Comparison of ENCODE assay signal across 11 cellular contexts in genomic region chr20:62376112-62377063, GRCh38. TPM values are rescaled to one million over a fixed set of nuclear protein-coding genes. Genes with fewer than 3 reads are reported as not detected.
DNase-seq lines count a peak whose midpoint lies in the region; ATAC-seq and TF ChIP-seq lines count a peak whose summit lies in the region.
"Had no signal": no experiment of that assay in that cellular context is flagged by ENCODE, and none has a peak within 500 bp of the region (broad histone marks: within the 10 kb centered on the region; RNA-seq: fewer than 3 reads in every experiment).

No MANE protein-coding gene starts in this region.

- H3K36me3 Mint-ChIP-seq in MCF 10A (ENCODE audit: insufficient read depth, unreplicated experiment): peaks cover 21% of the 10 kb centered on the region
- no peaks in the 10 kb centered on the region for H3K36me3 Mint-ChIP-seq in activated naive CD8-positive, alpha-beta T cell treated with anti-CD3 and anti-CD28 coated beads, Interleukin-2, amount 50 U/mL, for 24 hours (ENCODE audit: low read depth)

- DNase-seq in HK-2 (ENCODE audit: unreplicated experiment) (peak; percentile 83), MCF 10A (ENCODE audit: unreplicated experiment) (peak; percentile 52), iPS-NIHi7 (ENCODE audit: extremely low spot score) (peak; percentile 85), NCI-H446 treated with DMSO at 0.1 percent for 48 hours (lab: John Stamatoyannopoulos, UW) (no peak), NCI-H1092 treated with DMSO at 0.1 percent for 48 hours (lab: John Stamatoyannopoulos, UW) (no peak)
- no peak for DNase-seq in activated naive CD8-positive, alpha-beta T cell treated with anti-CD3 and anti-CD28 coated beads, Interleukin-2, amount 50 U/mL, for 24 hours
- DNase-seq in activated CD4-positive, alpha-beta T cell treated with anti-CD3 and anti-CD28 coated beads, Interleukin-2, amount 50 U/mL, for 48 hours: no peak
- DNase-seq: erythroblast, NCI-H2081 treated with DMSO at 0.1 percent for 48 hours had no signal

- no TSS peak for BruUV-seq in MCF 10A (replicated peaks; lab: Mats Ljungman, UMichigan)

- ATAC-seq in activated naive CD8-positive, alpha-beta T cell treated with anti-CD3 and anti-CD28 coated beads, Interleukin-2, amount 50 U/mL, for 24 hours: no peak

- H3K27me3 Mint-ChIP-seq in MCF 10A (ENCODE audit: insufficient read depth, unreplicated experiment): no peaks in the 10 kb centered on the region
- H3K27me3 Mint-ChIP-seq in activated naive CD8-positive, alpha-beta T cell treated with anti-CD3 and anti-CD28 coated beads, Interleukin-2, amount 50 U/mL, for 24 hours: peaks cover 5% of the 10 kb centered on the region

- H3K9me3 Mint-ChIP-seq in MCF 10A (ENCODE audit: unreplicated experiment): no peaks in the 10 kb centered on the region
- H3K9me3 Mint-ChIP-seq in activated naive CD8-positive, alpha-beta T cell treated with anti-CD3 and anti-CD28 coated beads, Interleukin-2, amount 50 U/mL, for 24 hours: no peaks in the 10 kb centered on the region

- H3K4me3 ChIP-seq in skin epidermis: no peak overlapping the region

- POLR2A ChIA-PET in MCF 10A (lab: Yijun Ruan, JAX): interaction anchor here (1.1 to 10.4 kb wide), 11 partner anchors 10 to 73 kb away, joined by 3 to 307 read pairs (median 12); partner anchors contain the start of genes LAMA5 and RPS21

- peaks cover 11% of the 10 kb centered on the region for H3K4me1 Mint-ChIP-seq in MCF 10A (ENCODE audit: insufficient read depth, unreplicated experiment)
- peaks cover 2% of the 10 kb centered on the region for H3K4me1 Mint-ChIP-seq in activated naive CD8-positive, alpha-beta T cell treated with anti-CD3 and anti-CD28 coated beads, Interleukin-2, amount 50 U/mL, for 24 hours

- no peak overlapping the region for H3K4me3 Mint-ChIP-seq in MCF 10A (ENCODE audit: unreplicated experiment)
- H3K4me3 Mint-ChIP-seq in activated naive CD8-positive, alpha-beta T cell treated with anti-CD3 and anti-CD28 coated beads, Interleukin-2, amount 50 U/mL, for 24 hours: no peak overlapping the region

- intact Hi-C loops in MCF 10A (cut with micrococcal nuclease): no loop called here

- H3K27ac Mint-ChIP-seq in MCF 10A (ENCODE audit: low read depth, unreplicated experiment): no peak overlapping the region
- no peak overlapping the region for H3K27ac Mint-ChIP-seq in activated naive CD8-positive, alpha-beta T cell treated with anti-CD3 and anti-CD28 coated beads, Interleukin-2, amount 50 U/mL, for 24 hours

- H3K27ac ChIP-seq in skin epidermis: peak overlapping the region in 16 of 21 experiments; percentile 3 to 96 (median 58)

- CTCF ChIA-PET in MCF 10A (lab: Yijun Ruan, JAX): interaction anchor here (0.6 to 5.0 kb wide), 10 partner anchors 10 to 366 kb away, joined by 3 to 87 read pairs (median 6); partner anchors contain the start of genes LAMA5 and RPS21

- TF ChIP-seq CTCF in MCF 10A (IDR thresholded peaks at IDR 0.05; ENCODE audit: unreplicated experiment): no peak

RNA-seq across cellular contexts. Expression of gene LAMA5, which starts 9.3 kb away (rescaled TPM):
- 266 and 292 TPM in 2 replicates for total RNA-seq in MCF 10A (2022)

RNA-seq across cellular contexts. Expression of gene RPS21, which starts 10.5 kb away (rescaled TPM):
- total RNA-seq in MCF 10A (2022): 1,978 and 2,055 TPM in 2 replicates

RNA-seq across cellular contexts. Expression of gene CABLES2, which starts 30.7 kb away (rescaled TPM):
- 1.5 and 2.8 TPM in 2 replicates for total RNA-seq in MCF 10A (2022)

RNA-seq across cellular contexts. Expression of gene RBBP8NL, which starts 51.0 kb away (rescaled TPM):
- total RNA-seq in MCF 10A (2022): not detected in 2 replicates
- total RNA-seq: activated CD8-positive, alpha-beta memory T cell treated with anti-CD3 and anti-CD28 coated beads for 36 hours had no signal

Comparison
In these comparisons a context has a peak if more than half of its experiments do, and no peak if none do; other contexts are left out.
1. DNase-seq: peak in HK-2 (single experiment), MCF 10A (single experiment) and iPS-NIHi7 (single experiment); none in NCI-H446 treated with DMSO at 0.1 percent for 48 hours (single experiment), activated naive CD8-positive, alpha-beta T cell treated with anti-CD3 and anti-CD28 coated beads, Interleukin-2, amount 50 U/mL, for 24 hours (single experiment), activated CD4-positive, alpha-beta T cell treated with anti-CD3 and anti-CD28 coated beads, Interleukin-2, amount 50 U/mL, for 48 hours (0 of 2) and NCI-H1092 treated with DMSO at 0.1 percent for 48 hours (single experiment).